13 cellular contexts compared by ENCODE assay signal in the genomic region with DNA sequence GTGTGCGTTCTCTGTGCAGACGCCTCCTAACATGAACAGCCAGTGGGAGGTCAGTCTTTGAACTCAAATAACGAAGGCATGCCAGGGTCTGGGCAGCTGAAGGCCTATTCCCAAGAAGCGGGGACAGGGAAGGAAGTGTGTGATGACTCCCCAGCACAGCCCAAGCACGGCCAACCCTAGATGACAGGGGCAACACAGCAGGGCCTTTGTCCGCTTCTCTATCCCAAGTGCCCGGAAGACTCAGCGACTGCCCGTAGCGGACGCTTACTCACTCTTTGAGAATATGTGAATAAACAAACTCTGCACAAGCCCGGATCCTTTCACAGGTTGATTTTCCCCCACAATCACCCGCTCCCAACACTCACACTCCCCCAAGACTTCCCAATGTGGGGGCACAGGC. TPM values are rescaled to one million over a fixed set of nuclear protein-coding genes. Genes with fewer than 3 reads are reported as not detected.
A peak's percentile ranks its signal among the peaks of the same experiment; 100 is the strongest.
DNase-seq lines count a peak whose midpoint lies in the region; ATAC-seq and TF ChIP-seq lines count a peak whose summit lies in the region.
"Had no signal": no experiment of that assay in that cellular context is flagged by ENCODE, and none has a peak within 500 bp of the region (broad histone marks: within the 10 kb centered on the region; RNA-seq: fewer than 3 reads in every experiment).

No MANE protein-coding gene starts in this region.

- H3K27me3 Mint-ChIP-seq in nephron (ENCODE audit: low read depth), result no peaks in the 10 kb centered on the region
- H3K27me3 Mint-ChIP-seq: stimulated activated naive B cell treated with anti-CD40 and anti-IgM and Interleukin-4, amounts not matched to agents 10 μg/mL and 1 μg/mL and 100 μg/mL, for 72 hours had no signal

- no peaks in the 10 kb centered on the region for H3K9me3 ChIP-seq in SJSA1 (replicated peaks)
- H3K9me3 ChIP-seq in tibial artery, result no peaks in the 10 kb centered on the region
- H3K9me3 ChIP-seq in MG63, result no peaks in the 10 kb centered on the region; the same call in 1 of the 2 replicates

- H3K4me3 Mint-ChIP-seq in nephron, result no peak overlapping the region
- H3K4me3 Mint-ChIP-seq: stimulated activated naive B cell treated with anti-CD40 and anti-IgM and Interleukin-4, amounts not matched to agents 10 μg/mL and 1 μg/mL and 100 μg/mL, for 72 hours had no signal

- intact Hi-C loops in dorsolateral prefrontal cortex (cut with DNase I) (loop anchor here in 1 of 2 donors (5.0 kb wide), 1 partner anchor 35 kb away; no protein-coding TSS in a partner anchor), tibial artery (cut with DNase I; ENCODE audit: low total_unique reads) (no loop called here)

- H3K4me1 ChIP-seq in SJSA1 (replicated peaks), result peaks cover 79% of the 10 kb centered on the region
- peaks cover 3 to 97% (median 76%) of the 10 kb centered on the region in 4 donors for H3K4me1 ChIP-seq in tibial artery

- H3K27ac ChIP-seq in SJSA1 (peak overlapping the region; percentile 72), dorsolateral prefrontal cortex (peak overlapping the region; percentile 62 to 97 (median 93)), tibial artery (peak overlapping the region; percentile 89 to 97)
- H3K27ac ChIP-seq: HL-60 had no signal

- peaks cover 51% of the 10 kb centered on the region for H3K36me3 ChIP-seq in SJSA1
- peaks cover 13 to 30% (median 13%) of the 10 kb centered on the region in 3 donors for H3K36me3 ChIP-seq in tibial artery
- peaks cover 35% of the 10 kb centered on the region for H3K36me3 ChIP-seq in MG63

- H3K36me3 Mint-ChIP-seq in nephron (ENCODE audit: low read depth), result peaks cover 63% of the 10 kb centered on the region

- no peak for TF ChIP-seq CTCF in dorsolateral prefrontal cortex (IDR thresholded peaks at IDR 0.05 in 54 of 56, conservative IDR thresholded peaks at IDR 0.05 in 2 of 56; ENCODE audit: low read depth in 1 of 56, partially characterized antibody in 56 of 56)
- no peak for TF ChIP-seq CTCF in nephron (IDR thresholded peaks at IDR 0.05; ENCODE audit: unreplicated experiment in 3 of 3)
- no peak for TF ChIP-seq CTCF in tibial artery (IDR thresholded peaks at IDR 0.05)

- DNase-seq in SJSA1 (ENCODE audit: low read depth in 1 of 2, low spot score in 2 of 2), result peak; percentile 87 to 94
- peak in 9 of 10 donors; percentile 57 to 89 (median 78) for DNase-seq in dorsolateral prefrontal cortex
- peak in 1 of 2 donors; percentile 74 for DNase-seq in tibial artery
- no peak for DNase-seq in SK-N-DZ (ENCODE audit: low spot score)
- DNase-seq in NCI-H2029 treated with DMSO at 0.1 percent for 48 hours (lab: John Stamatoyannopoulos, UW), result no peak
- no peak for DNase-seq in MG63
- DNase-seq: activated CD4-positive, alpha-beta T cell treated with anti-CD3 and anti-CD28 coated beads, Interleukin-2, amount 50 U/mL, for 1 hour; activated effector memory CD4-positive, alpha-beta T cell treated with anti-CD3 and anti-CD28 coated beads, Interleukin-2, amount 50 U/mL, for 16 hours; stimulated activated naive B cell treated with anti-CD40 and anti-IgM and Interleukin-4, amounts not matched to agents 10 μg/mL and 1 μg/mL and 100 μg/mL, for 72 hours; T-helper 1 cell had no signal

- H3K27me3 ChIP-seq in SJSA1 (replicated peaks) (no peaks in the 10 kb centered on the region), dorsolateral prefrontal cortex (no peaks in the 10 kb centered on the region), tibial artery (no peaks in the 10 kb centered on the region), MG63 (no peaks in the 10 kb centered on the region)

- H3K9me3 Mint-ChIP-seq in nephron, result peaks cover 3% of the 10 kb centered on the region

- no peak overlapping the region for H3K4me3 ChIP-seq in SJSA1
- peak overlapping the region in 19 of 59 donors; percentile 0 to 49 (median 18) for H3K4me3 ChIP-seq in dorsolateral prefrontal cortex
- peak overlapping the region; percentile 11 to 17 for H3K4me3 ChIP-seq in tibial artery
- no peak overlapping the region for H3K4me3 ChIP-seq in MG63

- peak overlapping the region; percentile 66 to 81 (median 73) for H3K27ac Mint-ChIP-seq in nephron
- H3K27ac Mint-ChIP-seq: stimulated activated naive B cell treated with anti-CD40 and anti-IgM and Interleukin-4, amounts not matched to agents 10 μg/mL and 1 μg/mL and 100 μg/mL, for 72 hours had no signal

- no peak for ATAC-seq in GM18867 (IDR thresholded peaks at IDR 0.05; ENCODE audit: unreplicated experiment)
- ATAC-seq: stimulated activated naive B cell treated with anti-CD40 and anti-IgM and Interleukin-4, amounts not matched to agents 10 μg/mL and 1 μg/mL and 100 μg/mL, for 72 hours had no signal

- peaks cover 93% of the 10 kb centered on the region for H3K4me1 Mint-ChIP-seq in nephron
- H3K4me1 Mint-ChIP-seq: stimulated activated naive B cell treated with anti-CD40 and anti-IgM and Interleukin-4, amounts not matched to agents 10 μg/mL and 1 μg/mL and 100 μg/mL, for 72 hours had no signal

RNA-seq across cellular contexts. Expression of a gene that starts 11.2 kb away (rescaled TPM):
- total RNA-seq in SJSA1 (2014; rRNA removed; shearing (Covaris generic)), result 94.1 and 156 TPM in 2 replicates
- total RNA-seq in dorsolateral prefrontal cortex, result 100 to 1,000 TPM in 36 of 120 experiments, 10 to 100 TPM in 84; 43.1 to 244 (median 83.2) TPM
- 37.6 and 38.9 TPM in 2 replicates for polyA plus RNA-seq in SK-N-DZ (2014; cell fraction: cytosol; rRNA removed)
- 16.2 and 17.6 TPM in 2 replicates for polyA plus RNA-seq in SK-N-DZ (2014; cell fraction: nucleus; rRNA removed)
- total RNA-seq in MG63 (2014; rRNA removed; shearing (Covaris generic); ENCODE audit: low replicate concordance), result 39.5 and 47.1 TPM in 2 replicates

Comparison
In these comparisons a context has a peak if more than half of its experiments do, and no peak if none do; other contexts are left out.
1. DNase-seq: peak in SJSA1 (2 of 2) and dorsolateral prefrontal cortex (9 of 10); none in SK-N-DZ (single experiment), NCI-H2029 treated with DMSO at 0.1 percent for 48 hours (single experiment) and MG63 (single experiment).
2. H3K4me3 ChIP-seq: peak in tibial artery (2 of 2); none in SJSA1 (single experiment) and MG63 (single experiment).
3. Peak in every context shown above with its lines, with median percentiles within 50 percentile points of each other: H3K27ac ChIP-seq.